In the genomic region with DNA sequence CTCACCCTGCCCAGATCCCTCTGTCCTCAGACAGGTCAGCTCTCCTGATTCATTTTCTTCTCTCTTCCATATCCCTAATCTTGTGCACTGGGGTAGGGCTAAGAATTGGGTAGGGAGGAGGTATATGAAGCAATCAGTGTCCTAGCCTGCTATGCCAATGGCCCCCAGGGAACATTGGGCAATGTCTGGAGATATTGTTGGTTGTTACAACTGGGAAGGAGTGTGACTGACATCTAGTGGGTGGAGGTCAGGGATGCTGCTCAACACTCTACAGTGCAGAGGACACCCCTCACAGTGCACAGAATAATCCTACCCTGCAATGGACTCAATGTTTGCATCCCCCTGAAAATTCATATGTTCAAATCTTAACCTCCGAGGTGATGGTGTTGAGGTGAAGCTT, we compare ENCODE assay signal across 14 cellular contexts. TPM values are rescaled to one million over a fixed set of nuclear protein-coding genes. Genes with fewer than 3 reads are reported as not detected.
DNase-seq lines count a peak whose midpoint lies in the region; ATAC-seq and TF ChIP-seq lines count a peak whose summit lies in the region.
"Had no signal": no experiment of that assay in that cellular context is flagged by ENCODE, and none has a peak within 500 bp of the region (broad histone marks: within the 10 kb centered on the region; RNA-seq: fewer than 3 reads in every experiment).

No MANE protein-coding gene starts in this region.

- H3K27me3 ChIP-seq in A673 (replicated peaks; ENCODE audit: insufficient read depth, low read depth, low read length, poor library complexity) (no peaks in the 10 kb centered on the region), OCI-LY3 (ENCODE audit: low read depth, low read length) (no peaks in the 10 kb centered on the region)

- POLR2A ChIA-PET in A673 (lab: Charles Lee; ENCODE audit: low non-redundant PET) = no interaction called here

- no peak overlapping the region for H3K4me2 ChIP-seq in OCI-LY3 (ENCODE audit: low read length)

- peaks cover 7% of the 10 kb centered on the region for H3K27me3 Mint-ChIP-seq in chondrocyte (ENCODE audit: low read depth)
- H3K27me3 Mint-ChIP-seq in stimulated activated naive CD8-positive, alpha-beta T cell treated with anti-CD3 and anti-CD28 coated beads, Interleukin-15, amount 100 ng/mL, for 72 hours = no peaks in the 10 kb centered on the region

- H4K20me1 ChIP-seq in OCI-LY3 (ENCODE audit: insufficient read depth, low read length) = no peaks in the 10 kb centered on the region

- H3K36me3 Mint-ChIP-seq in chondrocyte (ENCODE audit: low read depth) = peaks cover 3% of the 10 kb centered on the region

- H3K27ac Mint-ChIP-seq in chondrocyte (ENCODE audit: unreplicated experiment) = no peak overlapping the region
- H3K27ac Mint-ChIP-seq in stimulated activated naive CD8-positive, alpha-beta T cell treated with anti-CD3 and anti-CD28 coated beads, Interleukin-15, amount 100 ng/mL, for 72 hours = no peak overlapping the region
- H3K27ac Mint-ChIP-seq: effector memory CD8-positive, alpha-beta T cell; nephron progenitor cell had no signal

- no TSS peak for BruUV-seq in A673 (replicated peaks; lab: Mats Ljungman, UMichigan)

- intact Hi-C loops in A673 (cut with micrococcal nuclease; ENCODE audit: unreplicated experiment) = loop anchor here (1.0 kb wide), 1 partner anchor 198 kb away; no protein-coding TSS in a partner anchor

- peak; percentile 78 for DNase-seq in A673 (ENCODE audit: low spot score)
- DNase-seq in chondrocyte (ENCODE audit: low spot score) = no peak
- DNase-seq in activated effector memory CD4-positive, alpha-beta T cell treated with Interleukin-2 at 50 U/mL for 16 hours = no peak
- no peak for DNase-seq in stimulated activated naive CD8-positive, alpha-beta T cell treated with anti-CD3 and anti-CD28 coated beads, Interleukin-15, amount 100 ng/mL, for 72 hours
- no peak for DNase-seq in stimulated activated naive CD8-positive, alpha-beta T cell treated with anti-CD3 and anti-CD28 coated beads, Interleukin-15, Interleukin-2, amounts not matched to agents 100 U/mL and 50 U/mL, for 24 hours
- no peak for DNase-seq in amygdala (lab: John Stamatoyannopoulos, UW)
- DNase-seq: activated CD4-positive, alpha-beta T cell treated with anti-CD3 and anti-CD28 coated beads, Interleukin-2, amount 50 U/mL, for 48 hours; effector memory CD8-positive, alpha-beta T cell; nephron progenitor cell; stimulated activated CD4-positive, alpha-beta T cell treated with anti-CD3 and anti-CD28 coated beads, Interleukin-4, amount 100 ng/mL, for 24 hours had no signal

- peaks cover 5% of the 10 kb centered on the region for H3K9me3 ChIP-seq in A673 (ENCODE audit: low read depth, low read length, poor library complexity, severe bottlenecking)
- no peaks in the 10 kb centered on the region for H3K9me3 ChIP-seq in OCI-LY3 (ENCODE audit: insufficient read depth, low read length)

- H3K4me1 ChIP-seq in A673 (ENCODE audit: insufficient read depth, low read length, poor library complexity, severe bottlenecking) (no peaks in the 10 kb centered on the region), OCI-LY3 (ENCODE audit: low read length) (no peaks in the 10 kb centered on the region)

- H3K9ac ChIP-seq in OCI-LY3 (ENCODE audit: low read length) = no peak overlapping the region

- CTCF ChIA-PET in A673 (lab: Charles Lee) = interaction anchor here (0.7 kb wide), 1 partner anchor 26 kb away, joined by 4 read pairs; no protein-coding TSS in a partner anchor

- no peak for ATAC-seq in stimulated activated naive CD8-positive, alpha-beta T cell treated with anti-CD3 and anti-CD28 coated beads, Interleukin-15, amount 100 ng/mL, for 72 hours
- ATAC-seq in stimulated activated naive CD8-positive, alpha-beta T cell treated with anti-CD3 and anti-CD28 coated beads, Interleukin-15, Interleukin-2, amounts not matched to agents 100 U/mL and 50 U/mL, for 24 hours = no peak
- ATAC-seq: effector memory CD8-positive, alpha-beta T cell; Panc1 had no signal

- H3K4me3 Mint-ChIP-seq in chondrocyte (ENCODE audit: unreplicated experiment) = no peak overlapping the region
- H3K4me3 Mint-ChIP-seq in stimulated activated naive CD8-positive, alpha-beta T cell treated with anti-CD3 and anti-CD28 coated beads, Interleukin-15, amount 100 ng/mL, for 72 hours = no peak overlapping the region
- H3K4me3 Mint-ChIP-seq: effector memory CD8-positive, alpha-beta T cell; nephron progenitor cell had no signal

- peaks cover 21% of the 10 kb centered on the region for H3K9me3 Mint-ChIP-seq in chondrocyte (ENCODE audit: low read depth)
- peaks cover 8 to 13% of the 10 kb centered on the region in 2 donors for H3K9me3 Mint-ChIP-seq in stimulated activated naive CD8-positive, alpha-beta T cell treated with anti-CD3 and anti-CD28 coated beads, Interleukin-15, amount 100 ng/mL, for 72 hours

- no peak overlapping the region for H2AFZ ChIP-seq in OCI-LY3 (ENCODE audit: low read depth, low read length)

- H3K4me3 ChIP-seq in A673 (ENCODE audit: low read depth, low read length, poor library complexity, severe bottlenecking) (no peak overlapping the region), OCI-LY3 (ENCODE audit: low read length) (no peak overlapping the region)

- no peaks in the 10 kb centered on the region for H3K4me1 Mint-ChIP-seq in chondrocyte (ENCODE audit: low read depth)
- no peaks in the 10 kb centered on the region for H3K4me1 Mint-ChIP-seq in stimulated activated naive CD8-positive, alpha-beta T cell treated with anti-CD3 and anti-CD28 coated beads, Interleukin-15, amount 100 ng/mL, for 72 hours
- H3K4me1 Mint-ChIP-seq: nephron progenitor cell had no signal

- H3K36me3 ChIP-seq in A673 (ENCODE audit: insufficient read depth, low read length, poor library complexity, severe bottlenecking) = no peaks in the 10 kb centered on the region
- no peaks in the 10 kb centered on the region for H3K36me3 ChIP-seq in OCI-LY3 (replicated peaks; ENCODE audit: low read depth, low read length)

- TF ChIP-seq CTCF in A673 (conservative IDR thresholded peaks at IDR 0.05; ENCODE audit: low read depth, low read length) (peak; percentile 55), GM12872 (IDR thresholded peaks at IDR 0.05; ENCODE audit: insufficient read depth, low read depth, low read length) (peak; percentile 39; the same call in 2 of the 3 replicates), OCI-LY3 (IDR thresholded peaks at IDR 0.05; ENCODE audit: low read depth, low read length) (peak; percentile 43), chondrocyte (IDR thresholded peaks at IDR 0.05) (peak; percentile 38)

- H3K27ac ChIP-seq in A673 (ENCODE audit: low read depth, low read length, poor library complexity, severe bottlenecking) (no peak overlapping the region), OCI-LY3 (ENCODE audit: low read length) (no peak overlapping the region)
- H3K27ac ChIP-seq: C4-2B had no signal

- no peaks in the 10 kb centered on the region for H3K79me2 ChIP-seq in OCI-LY3 (ENCODE audit: low read length)

RNA-seq across cellular contexts. Expression of gene CPAMD8, which starts 57.5 kb away (rescaled TPM):
- total RNA-seq in A673 (2021) (0.82 and 1.0 TPM in 2 replicates), chondrocyte (4.9 to 10.6 TPM (median 6.1 TPM) in 3 replicates)
